In the genomic region with DNA sequence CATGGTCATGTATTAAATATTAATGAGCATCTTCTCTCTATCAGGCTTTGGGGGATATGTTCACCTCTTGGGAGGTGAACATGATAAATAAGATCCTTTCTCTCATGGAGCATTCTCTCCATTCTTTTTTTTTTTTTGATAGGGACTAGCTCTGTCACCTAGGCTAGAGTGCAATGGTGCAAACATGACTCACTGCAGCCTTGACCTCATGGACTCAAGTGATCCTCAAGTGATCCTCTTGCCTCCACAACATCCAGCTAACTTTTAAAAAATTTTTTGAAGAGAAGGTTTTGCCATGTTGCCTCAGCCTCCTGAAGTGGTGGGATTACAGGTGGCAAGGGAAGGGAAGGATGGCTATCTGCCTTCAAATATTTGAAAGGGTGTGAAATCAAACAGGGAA, we compare ENCODE assay signal across 2 cellular contexts.
TF ChIP-seq lines count a peak whose summit lies in the region.

No MANE protein-coding gene starts in this region.

TF ChIP-seq in GM23338, 12 proteins besides CTCF, POLR2A, EP300 and RAD21:
- peak; percentile 33 for TF ChIP-seq EZH2 (IDR thresholded peaks at IDR 0.05; ENCODE audit: low read depth, unreplicated experiment)
TF ChIP-seq in GM23338: peak in this region for 1; not testable (repeated sequence) for 11.

TF ChIP-seq in K562, 482 proteins besides CTCF, POLR2A, EP300 and RAD21:
- TF ChIP-seq, protein P1, sequence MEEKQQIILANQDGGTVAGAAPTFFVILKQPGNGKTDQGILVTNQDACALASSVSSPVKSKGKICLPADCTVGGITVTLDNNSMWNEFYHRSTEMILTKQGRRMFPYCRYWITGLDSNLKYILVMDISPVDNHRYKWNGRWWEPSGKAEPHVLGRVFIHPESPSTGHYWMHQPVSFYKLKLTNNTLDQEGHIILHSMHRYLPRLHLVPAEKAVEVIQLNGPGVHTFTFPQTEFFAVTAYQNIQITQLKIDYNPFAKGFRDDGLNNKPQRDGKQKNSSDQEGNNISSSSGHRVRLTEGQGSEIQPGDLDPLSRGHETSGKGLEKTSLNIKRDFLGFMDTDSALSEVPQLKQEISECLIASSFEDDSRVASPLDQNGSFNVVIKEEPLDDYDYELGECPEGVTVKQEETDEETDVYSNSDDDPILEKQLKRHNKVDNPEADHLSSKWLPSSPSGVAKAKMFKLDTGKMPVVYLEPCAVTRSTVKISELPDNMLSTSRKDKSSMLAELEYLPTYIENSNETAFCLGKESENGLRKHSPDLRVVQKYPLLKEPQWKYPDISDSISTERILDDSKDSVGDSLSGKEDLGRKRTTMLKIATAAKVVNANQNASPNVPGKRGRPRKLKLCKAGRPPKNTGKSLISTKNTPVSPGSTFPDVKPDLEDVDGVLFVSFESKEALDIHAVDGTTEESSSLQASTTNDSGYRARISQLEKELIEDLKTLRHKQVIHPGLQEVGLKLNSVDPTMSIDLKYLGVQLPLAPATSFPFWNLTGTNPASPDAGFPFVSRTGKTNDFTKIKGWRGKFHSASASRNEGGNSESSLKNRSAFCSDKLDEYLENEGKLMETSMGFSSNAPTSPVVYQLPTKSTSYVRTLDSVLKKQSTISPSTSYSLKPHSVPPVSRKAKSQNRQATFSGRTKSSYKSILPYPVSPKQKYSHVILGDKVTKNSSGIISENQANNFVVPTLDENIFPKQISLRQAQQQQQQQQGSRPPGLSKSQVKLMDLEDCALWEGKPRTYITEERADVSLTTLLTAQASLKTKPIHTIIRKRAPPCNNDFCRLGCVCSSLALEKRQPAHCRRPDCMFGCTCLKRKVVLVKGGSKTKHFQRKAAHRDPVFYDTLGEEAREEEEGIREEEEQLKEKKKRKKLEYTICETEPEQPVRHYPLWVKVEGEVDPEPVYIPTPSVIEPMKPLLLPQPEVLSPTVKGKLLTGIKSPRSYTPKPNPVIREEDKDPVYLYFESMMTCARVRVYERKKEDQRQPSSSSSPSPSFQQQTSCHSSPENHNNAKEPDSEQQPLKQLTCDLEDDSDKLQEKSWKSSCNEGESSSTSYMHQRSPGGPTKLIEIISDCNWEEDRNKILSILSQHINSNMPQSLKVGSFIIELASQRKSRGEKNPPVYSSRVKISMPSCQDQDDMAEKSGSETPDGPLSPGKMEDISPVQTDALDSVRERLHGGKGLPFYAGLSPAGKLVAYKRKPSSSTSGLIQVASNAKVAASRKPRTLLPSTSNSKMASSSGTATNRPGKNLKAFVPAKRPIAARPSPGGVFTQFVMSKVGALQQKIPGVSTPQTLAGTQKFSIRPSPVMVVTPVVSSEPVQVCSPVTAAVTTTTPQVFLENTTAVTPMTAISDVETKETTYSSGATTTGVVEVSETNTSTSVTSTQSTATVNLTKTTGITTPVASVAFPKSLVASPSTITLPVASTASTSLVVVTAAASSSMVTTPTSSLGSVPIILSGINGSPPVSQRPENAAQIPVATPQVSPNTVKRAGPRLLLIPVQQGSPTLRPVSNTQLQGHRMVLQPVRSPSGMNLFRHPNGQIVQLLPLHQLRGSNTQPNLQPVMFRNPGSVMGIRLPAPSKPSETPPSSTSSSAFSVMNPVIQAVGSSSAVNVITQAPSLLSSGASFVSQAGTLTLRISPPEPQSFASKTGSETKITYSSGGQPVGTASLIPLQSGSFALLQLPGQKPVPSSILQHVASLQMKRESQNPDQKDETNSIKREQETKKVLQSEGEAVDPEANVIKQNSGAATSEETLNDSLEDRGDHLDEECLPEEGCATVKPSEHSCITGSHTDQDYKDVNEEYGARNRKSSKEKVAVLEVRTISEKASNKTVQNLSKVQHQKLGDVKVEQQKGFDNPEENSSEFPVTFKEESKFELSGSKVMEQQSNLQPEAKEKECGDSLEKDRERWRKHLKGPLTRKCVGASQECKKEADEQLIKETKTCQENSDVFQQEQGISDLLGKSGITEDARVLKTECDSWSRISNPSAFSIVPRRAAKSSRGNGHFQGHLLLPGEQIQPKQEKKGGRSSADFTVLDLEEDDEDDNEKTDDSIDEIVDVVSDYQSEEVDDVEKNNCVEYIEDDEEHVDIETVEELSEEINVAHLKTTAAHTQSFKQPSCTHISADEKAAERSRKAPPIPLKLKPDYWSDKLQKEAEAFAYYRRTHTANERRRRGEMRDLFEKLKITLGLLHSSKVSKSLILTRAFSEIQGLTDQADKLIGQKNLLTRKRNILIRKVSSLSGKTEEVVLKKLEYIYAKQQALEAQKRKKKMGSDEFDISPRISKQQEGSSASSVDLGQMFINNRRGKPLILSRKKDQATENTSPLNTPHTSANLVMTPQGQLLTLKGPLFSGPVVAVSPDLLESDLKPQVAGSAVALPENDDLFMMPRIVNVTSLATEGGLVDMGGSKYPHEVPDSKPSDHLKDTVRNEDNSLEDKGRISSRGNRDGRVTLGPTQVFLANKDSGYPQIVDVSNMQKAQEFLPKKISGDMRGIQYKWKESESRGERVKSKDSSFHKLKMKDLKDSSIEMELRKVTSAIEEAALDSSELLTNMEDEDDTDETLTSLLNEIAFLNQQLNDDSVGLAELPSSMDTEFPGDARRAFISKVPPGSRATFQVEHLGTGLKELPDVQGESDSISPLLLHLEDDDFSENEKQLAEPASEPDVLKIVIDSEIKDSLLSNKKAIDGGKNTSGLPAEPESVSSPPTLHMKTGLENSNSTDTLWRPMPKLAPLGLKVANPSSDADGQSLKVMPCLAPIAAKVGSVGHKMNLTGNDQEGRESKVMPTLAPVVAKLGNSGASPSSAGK (IDR thresholded peaks at IDR 0.05): peak; percentile 20; the same call in 1 of the 2 replicates
- TF ChIP-seq L3MBTL2 (IDR thresholded peaks at IDR 0.05): peak; percentile 30; the same call in 1 of the 2 replicates
